8 cellular contexts compared by ENCODE assay signal in genomic region chr4:27234306-27234899, GRCh38.
"Had no signal": no experiment of that assay in that cellular context is flagged by ENCODE, and none has a peak within 500 bp of the region (broad histone marks: within the 10 kb centered on the region; RNA-seq: fewer than 3 reads in every experiment).

No MANE protein-coding gene starts in this region.

- H3K4me3 ChIP-seq: GM23248, HAP-1 had no signal

- H3K9me3 ChIP-seq: HAP-1 had no signal

- ATAC-seq: HCT116, HepG2 had no signal

- H2AFZ ChIP-seq: GM23248 had no signal

- H3K36me3 ChIP-seq: HAP-1 had no signal

- H3K27ac ChIP-seq: GM23248, HL-60 had no signal

- H3K9ac ChIP-seq: GM23248 had no signal

- H3K4me1 ChIP-seq: HAP-1 had no signal

- DNase-seq: GM23248, GOT3, H7, HFFc6 had no signal
